Comparison of ENCODE assay signal across 19 cellular contexts in genomic region chr2:11680181-11680900, GRCh38. TPM values are rescaled to one million over a fixed set of nuclear protein-coding genes. Genes with fewer than 3 reads are reported as not detected.
DNase-seq lines count a peak whose midpoint lies in the region; ATAC-seq and TF ChIP-seq lines count a peak whose summit lies in the region.
"Had no signal": no experiment of that assay in that cellular context is flagged by ENCODE, and none has a peak within 500 bp of the region (broad histone marks: within the 10 kb centered on the region; RNA-seq: fewer than 3 reads in every experiment).

No MANE protein-coding gene starts in this region.

- no peaks in the 10 kb centered on the region for H3K9me3 ChIP-seq in mucosa of descending colon
- peaks cover 0 to 6% (median 0%) of the 10 kb centered on the region in 4 donors for H3K9me3 ChIP-seq in tibial nerve
- H3K9me3 ChIP-seq: ascending aorta, thoracic aorta had no signal

- peaks cover 0 to 4% of the 10 kb centered on the region in 2 donors for H3K27me3 ChIP-seq in tibial nerve
- H3K27me3 ChIP-seq: ascending aorta had no signal

- no peak for TF ChIP-seq POLR2A in tibial nerve (IDR thresholded peaks at IDR 0.05)

- peak; percentile 17 for ATAC-seq in mucosa of descending colon
- ATAC-seq in GM19035 (IDR thresholded peaks at IDR 0.05; ENCODE audit: unreplicated experiment): no peak
- no peak for ATAC-seq in GM21447 (IDR thresholded peaks at IDR 0.05; ENCODE audit: unreplicated experiment)
- ATAC-seq: natural killer cell treated with Interleukin-12 subunit alpha and Interleukin-12 subunit beta and Interleukin-15 and Interleukin-18, amount 100 ng/mL, for 72 hours; T-helper 17 cell had no signal

- TF ChIP-seq CTCF in mucosa of descending colon (IDR thresholded peaks at IDR 0.05) (no peak), tibial nerve (IDR thresholded peaks at IDR 0.05) (no peak)

- WGBS in tibial nerve, 2 donors: 53 to 57% methylated on average over 13 to 15 of the region's 16 CpGs

- H3K4me3 ChIP-seq in mucosa of descending colon (no peak overlapping the region), tibial nerve (no peak overlapping the region)
- H3K4me3 ChIP-seq: ascending aorta, thoracic aorta had no signal

- no peaks in the 10 kb centered on the region for H3K4me1 ChIP-seq in mucosa of descending colon (ENCODE audit: low read depth)
- peaks cover 0 to 26% (median 22%) of the 10 kb centered on the region in 4 donors for H3K4me1 ChIP-seq in tibial nerve

- TF ChIP-seq EP300 in tibial nerve (IDR thresholded peaks at IDR 0.05): peak; percentile 55 to 82

- DNase-seq in NCI-H82 (lab: John Stamatoyannopoulos, UW) (peak; percentile 52), NCI-H82 treated with DMSO at 0.1 percent for 48 hours (lab: John Stamatoyannopoulos, UW; ENCODE audit: unreplicated experiment) (no peak), cerebellum (ENCODE audit: low spot score) (peak; percentile 85), mucosa of descending colon (no peak), tibial nerve (ENCODE audit: low spot score in 2 of 2) (no peak)
- no peak for DNase-seq in central memory CD4-positive, alpha-beta T cell
- DNase-seq: ACHN; activated CD4-positive, alpha-beta T cell treated with anti-CD3 and anti-CD28 coated beads for 4 hours; effector memory CD4-positive, alpha-beta T cell; glutamatergic neuron; kidney glomerular epithelial cell; MV-4-11; T-helper 17 cell had no signal

- H3K27ac ChIP-seq in tibial nerve: peak overlapping the region; percentile 51 to 86 (median 70)
- H3K27ac ChIP-seq: ascending aorta, thoracic aorta had no signal

- intact Hi-C loops in mucosa of descending colon (cut with DNase I, micrococcal nuclease): no loop called here

- H3K36me3 ChIP-seq in mucosa of descending colon (ENCODE audit: low read depth) (no peaks in the 10 kb centered on the region), tibial nerve (no peaks in the 10 kb centered on the region)
- H3K36me3 ChIP-seq: ascending aorta, thoracic aorta had no signal

RNA-seq across cellular contexts. Expression of gene NTSR2, which starts 10.3 kb away (rescaled TPM):
- total RNA-seq in cerebellum (1.7 TPM), mucosa of descending colon (not detected), tibial nerve (1 to 10 TPM in 2 of 4 donors, under 1 TPM in 1, not detected in 1; 0.87 to 4.2 (median 2.1) TPM)
- total RNA-seq: activated T-helper 1 cell treated with anti-CD3 and anti-CD28 coated beads, Interleukin-12 subunit alpha, Interleukin-12 subunit beta, Interleukin-2, Interleukin-4 antibody, amounts not matched to agents 30 ng/mL and 10 ng/mL and 1 ng/mL, durations not matched to agents 14 hours and 24 hours and 36 hours; ascending aorta; natural killer cell treated with Interleukin-12 subunit alpha and Interleukin-12 subunit beta and Interleukin-15 and Interleukin-18, amount 100 ng/mL, for 72 hours; T-helper 17 cell; thoracic aorta had no signal

Comparison
In these comparisons a context has a peak if more than half of its experiments do, and no peak if none do; other contexts are left out.
1. DNase-seq: peak in NCI-H82 (single experiment) and cerebellum (single experiment); none in NCI-H82 treated with DMSO at 0.1 percent for 48 hours (single experiment), mucosa of descending colon (0 of 3), tibial nerve (0 of 2) and central memory CD4-positive, alpha-beta T cell (single experiment).